ENCODE assay signal across 8 cellular contexts in genomic region chrX:70134116-70134477, GRCh38. TPM values are rescaled to one million over a fixed set of nuclear protein-coding genes. Genes with fewer than 3 reads are reported as not detected.
DNase-seq lines count a peak whose midpoint lies in the region; ATAC-seq and TF ChIP-seq lines count a peak whose summit lies in the region.

No MANE protein-coding gene starts in this region.

- peak overlapping the region; percentile 83 for H3K9ac ChIP-seq in H9 (ENCODE audit: extremely low read depth, insufficient read length, low read length)
- H3K9ac ChIP-seq in mucosa of rectum (ENCODE audit: low read depth in 1 of 2, low read length in 2 of 2), result peak overlapping the region; percentile 77 to 90

- H4K5ac ChIP-seq in H9 (ENCODE audit: insufficient read length, low read depth, low read length), result no peak overlapping the region

- H2BK20ac ChIP-seq in H9 (ENCODE audit: low read depth, low read length, poor library complexity, severe bottlenecking), result no peak overlapping the region

- no peak overlapping the region for H3K27ac ChIP-seq in H9 (ENCODE audit: insufficient read length, low read depth, low read length)
- peak overlapping the region; percentile 56 to 85 for H3K27ac ChIP-seq in coronary artery
- H3K27ac ChIP-seq in mucosa of rectum (ENCODE audit: low read depth in 2 of 2, low read length in 2 of 2), result peak overlapping the region; percentile 84

- no CpG with 5 or more reads among the region's 12 CpGs for WGBS in H9 (ENCODE audit: extremely low coverage, insufficient read length, low lambda C conversion rate)

- H4K20me1 ChIP-seq in H9 (ENCODE audit: control insufficient read depth, insufficient read depth, insufficient read length), result no peaks in the 10 kb centered on the region

- H3K27me3 Mint-ChIP-seq in H9 (ENCODE audit: low read depth), result no peaks in the 10 kb centered on the region

- H2AK5ac ChIP-seq in H9 (ENCODE audit: insufficient read length, low read length), result no peak overlapping the region

- peak overlapping the region; percentile 98 to 99 (median 99) for H3K27ac Mint-ChIP-seq in H9

- H3K23me2 ChIP-seq in H9 (ENCODE audit: insufficient read length, low read depth, low read length, poor library complexity, severe bottlenecking), result peaks cover 3% of the 10 kb centered on the region

- 0 out of 2 replicates have a peak overlapping the region, but pooled peaks have one; percentile 44 for H3K14ac ChIP-seq in H9 (ENCODE audit: insufficient read depth, low read length)

- ATAC-seq in HG02970 (IDR thresholded peaks at IDR 0.05; ENCODE audit: low FRiP score, unreplicated experiment), result no peak

- H3K4me3 Mint-ChIP-seq in H9, result peak overlapping the region; percentile 98 to 99

- H3K79me2 ChIP-seq in H9 (ENCODE audit: insufficient read depth, low read length), result peaks cover 2% of the 10 kb centered on the region; the same call in 1 of the 2 replicates

- no peak overlapping the region for H3K56ac ChIP-seq in H9 (ENCODE audit: insufficient read length, low read depth, low read length)

- H4K8ac ChIP-seq in H9 (replicated peaks; ENCODE audit: insufficient read length, low read depth, low read length), result no peak overlapping the region

- H2BK15ac ChIP-seq in H9 (ENCODE audit: low read depth, low read length), result no peak overlapping the region

- DNase-seq in H9 (no peak), NCI-H2171 (lab: John Stamatoyannopoulos, UW) (peak; percentile 20), coronary artery (ENCODE audit: low spot score) (no peak), KG1 (lab: John Stamatoyannopoulos, UW) (no peak), HuH-7.5 (ENCODE audit: low spot score) (no peak)

- peaks cover 34% of the 10 kb centered on the region for H3K9me3 ChIP-seq in H9 (ENCODE audit: control insufficient read depth, low read depth, low read length)
- no peaks in the 10 kb centered on the region for H3K9me3 ChIP-seq in mucosa of rectum (ENCODE audit: control insufficient read depth in 2 of 2, low read length in 2 of 2)

- H3K23ac ChIP-seq in H9 (ENCODE audit: insufficient read length, low read depth, low read length), result no peak overlapping the region

- peaks cover 24 to 40% of the 10 kb centered on the region in 2 experiments for H3K4me1 Mint-ChIP-seq in H9

- peaks cover 60 to 72% of the 10 kb centered on the region in 2 experiments for H3K9me3 Mint-ChIP-seq in H9

- H3K4me2 ChIP-seq in H9 (ENCODE audit: insufficient read depth, insufficient read length, low read length), result peak overlapping the region; percentile 55

- H2BK5ac ChIP-seq in H9 (ENCODE audit: insufficient read length, low read length), result no peak overlapping the region

- no peak overlapping the region for H2BK12ac ChIP-seq in H9 (ENCODE audit: insufficient read length, low read depth, low read length)

- peak overlapping the region; percentile 83 for H3K4me3 ChIP-seq in GM08714 (ENCODE audit: low read length)
- H3K4me3 ChIP-seq in coronary artery, result peak overlapping the region; percentile 78
- H3K4me3 ChIP-seq in mucosa of rectum (ENCODE audit: low read length in 2 of 2), result peak overlapping the region; percentile 72 to 97

- peaks cover 0 to 3% of the 10 kb centered on the region in 2 donors for H3K36me3 ChIP-seq in mucosa of rectum (ENCODE audit: control insufficient read depth in 2 of 2, insufficient read depth in 2 of 2, low read length in 2 of 2)

- H3K18ac ChIP-seq in H9 (ENCODE audit: insufficient read length, low read depth, low read length), result no peak overlapping the region

- no peak overlapping the region for H4K91ac ChIP-seq in H9 (ENCODE audit: insufficient read length, low read depth, low read length)

- H3K36me3 Mint-ChIP-seq in H9 (ENCODE audit: insufficient read depth in 1 of 3, low read depth in 3 of 3), result peaks cover 20 to 29% (median 28%) of the 10 kb centered on the region in 3 experiments

- H3K27me3 ChIP-seq in H9 (ENCODE audit: insufficient read depth, low read length) (no peaks in the 10 kb centered on the region), mucosa of rectum (ENCODE audit: control insufficient read depth in 2 of 2, insufficient read depth in 2 of 2, low read length in 2 of 2) (no peaks in the 10 kb centered on the region)

- H3K4ac ChIP-seq in H9 (ENCODE audit: low read depth, low read length), result no peak overlapping the region

- H2AFZ ChIP-seq in H9 (ENCODE audit: low read length), result no peak overlapping the region

- TF ChIP-seq CTCF in H9 (conservative IDR thresholded peaks at IDR 0.05), result no peak
- no peak for TF ChIP-seq CTCF in coronary artery (IDR thresholded peaks at IDR 0.05)

- no peak overlapping the region for H2BK120ac ChIP-seq in H9 (ENCODE audit: low read depth, low read length, poor library complexity, severe bottlenecking)

- H3T11ph ChIP-seq in H9 (ENCODE audit: low read length), result no peak overlapping the region

- no peaks in the 10 kb centered on the region for H3K79me1 ChIP-seq in H9 (ENCODE audit: insufficient read depth, low read depth, low read length, poor library complexity, severe bottlenecking)

- H3K4me1 ChIP-seq in H9 (ENCODE audit: insufficient read depth, low read length), result no peaks in the 10 kb centered on the region
- peaks cover 5 to 11% of the 10 kb centered on the region in 2 donors for H3K4me1 ChIP-seq in mucosa of rectum (ENCODE audit: control insufficient read depth in 2 of 2, insufficient read depth in 2 of 2, low read length in 2 of 2)

RNA-seq across cellular contexts. Expression of gene IGBP1, which starts 0.8 kb away (rescaled TPM):
- total RNA-seq in H9 (2021), result 41.6 and 45.0 TPM in 2 replicates

RNA-seq across cellular contexts. Expression of gene DGAT2L6, which starts 43.2 kb away (rescaled TPM):
- total RNA-seq in H9 (2021), result not detected in 2 replicates
